In genomic region chr9:20419552-20419951, GRCh38 we compare ENCODE assay signal across 26 cellular contexts.
"Had no signal": no experiment of that assay in that cellular context is flagged by ENCODE, and none has a peak within 500 bp of the region (broad histone marks: within the 10 kb centered on the region; RNA-seq: fewer than 3 reads in every experiment).

No MANE protein-coding gene starts in this region.

- H3K9me3 ChIP-seq: adrenal gland, gastroesophageal sphincter, pancreas, psoas muscle, suprapubic skin, transverse colon had no signal

- H3K4me3 Mint-ChIP-seq: activated CD8-positive, alpha-beta T cell treated with anti-CD3 and anti-CD28 coated beads, Interleukin-2, amount 10 ng/mL, durations not matched to agents 7 days and 5 days; activated T-helper 17 cell treated with anti-CD3 and anti-CD28 coated beads, Interleukin-2, amount 50 U/mL, for 72 hours; nephron; stimulated activated effector memory CD8-positive, alpha-beta T cell treated with anti-CD3 and anti-CD28 coated beads, Interleukin-12 subunit alpha, Interleukin-12 subunit beta, amount 100 ng/mL, for 72 hours; stimulated activated naive CD8-positive, alpha-beta T cell treated with anti-CD3 and anti-CD28 coated beads, Interleukin-15, amount 100 ng/mL, for 72 hours had no signal

- H3K36me3 Mint-ChIP-seq: activated naive CD4-positive, alpha-beta T cell treated with anti-CD3 and anti-CD28 coated beads, Interleukin-2, amount 50 U/mL, for 72 hours; stimulated activated effector memory CD8-positive, alpha-beta T cell treated with anti-CD3 and anti-CD28 coated beads, Interleukin-12 subunit alpha, Interleukin-12 subunit beta, amount 100 ng/mL, for 72 hours had no signal

- H3K4me1 ChIP-seq: adrenal gland, pancreas, psoas muscle, suprapubic skin, transverse colon had no signal

- DNase-seq: activated CD4-positive, alpha-beta T cell treated with anti-CD3 and anti-CD28 coated beads, Interleukin-2, amount 50 U/mL, for 1 hour; activated CD4-positive, CD25-positive, alpha-beta regulatory T cell treated with anti-CD3 and anti-CD28 coated beads, Interleukin-2, amount 50 U/mL, for 72 hours; activated CD8-positive, alpha-beta T cell treated with anti-CD3 and anti-CD28 coated beads, Interleukin-2, amount 10 ng/mL, durations not matched to agents 7 days and 5 days; adrenal gland; central memory CD4-positive, alpha-beta T cell; dermis blood vessel endothelial cell; effector CD8-positive, alpha-beta T cell; erythroblast; head of caudate nucleus; hypothalamus; left ventricle myocardium superior; mammary epithelial cell; midbrain; pancreas; psoas muscle; right cardiac atrium; stimulated activated CD4-positive, alpha-beta T cell treated with anti-CD3 and anti-CD28 coated beads, Interleukin-12 subunit alpha, Interleukin-12 subunit beta, amount 100 ng/mL, for 4 hours; stimulated activated naive CD8-positive, alpha-beta T cell treated with anti-CD3 and anti-CD28 coated beads, Interleukin-15, amount 100 ng/mL, for 72 hours; transverse colon; WERI-Rb-1 had no signal

- H3K36me3 ChIP-seq: adrenal gland, gastroesophageal sphincter, pancreas, suprapubic skin, transverse colon, WERI-Rb-1 had no signal

- H3K27me3 Mint-ChIP-seq: activated T-helper 17 cell treated with anti-CD3 and anti-CD28 coated beads, Interleukin-2, amount 50 U/mL, for 72 hours; stimulated activated naive CD8-positive, alpha-beta T cell treated with anti-CD3 and anti-CD28 coated beads, Interleukin-15, amount 100 ng/mL, for 72 hours had no signal

- H3K27me3 ChIP-seq: adrenal gland, gastroesophageal sphincter, pancreas, suprapubic skin, transverse colon had no signal

- H3K4me3 ChIP-seq: adrenal gland, gastroesophageal sphincter, pancreas, psoas muscle, suprapubic skin, transverse colon had no signal

- H3K9me3 Mint-ChIP-seq: activated naive CD4-positive, alpha-beta T cell treated with anti-CD3 and anti-CD28 coated beads, Interleukin-2, amount 50 U/mL, for 72 hours; activated T-helper 17 cell treated with anti-CD3 and anti-CD28 coated beads, Interleukin-2, amount 50 U/mL, for 72 hours; nephron; stimulated activated effector memory CD8-positive, alpha-beta T cell treated with anti-CD3 and anti-CD28 coated beads, Interleukin-12 subunit alpha, Interleukin-12 subunit beta, amount 100 ng/mL, for 72 hours; stimulated activated naive CD8-positive, alpha-beta T cell treated with anti-CD3 and anti-CD28 coated beads, Interleukin-15, amount 100 ng/mL, for 72 hours had no signal

- H3K27ac Mint-ChIP-seq: activated CD8-positive, alpha-beta T cell treated with anti-CD3 and anti-CD28 coated beads, Interleukin-2, amount 10 ng/mL, durations not matched to agents 7 days and 5 days; activated T-helper 17 cell treated with anti-CD3 and anti-CD28 coated beads, Interleukin-2, amount 50 U/mL, for 72 hours; nephron; stimulated activated effector memory CD8-positive, alpha-beta T cell treated with anti-CD3 and anti-CD28 coated beads, Interleukin-12 subunit alpha, Interleukin-12 subunit beta, amount 100 ng/mL, for 72 hours; stimulated activated naive CD8-positive, alpha-beta T cell treated with anti-CD3 and anti-CD28 coated beads, Interleukin-15, amount 100 ng/mL, for 72 hours had no signal

- ATAC-seq: activated CD8-positive, alpha-beta T cell treated with anti-CD3 and anti-CD28 coated beads, Interleukin-2, amount 10 ng/mL, durations not matched to agents 7 days and 5 days; activated naive CD4-positive, alpha-beta T cell treated with anti-CD3 and anti-CD28 coated beads, Interleukin-2, amount 50 U/mL, for 72 hours; activated T-helper 17 cell treated with anti-CD3 and anti-CD28 coated beads, Interleukin-2, amount 50 U/mL, for 72 hours; gastroesophageal sphincter; left ventricle myocardium superior; pancreas; psoas muscle; right cardiac atrium; stimulated activated effector memory CD8-positive, alpha-beta T cell treated with anti-CD3 and anti-CD28 coated beads, Interleukin-12 subunit alpha, Interleukin-12 subunit beta, amount 100 ng/mL, for 72 hours; stimulated activated naive CD8-positive, alpha-beta T cell treated with anti-CD3 and anti-CD28 coated beads, Interleukin-15, amount 100 ng/mL, for 72 hours had no signal

- H3K27ac ChIP-seq: adrenal gland, gastroesophageal sphincter, pancreas, psoas muscle, suprapubic skin, transverse colon, WERI-Rb-1 had no signal
